In genomic region chr1:110390096-110390495, GRCh38 we compare ENCODE assay signal across 10 cellular contexts. TPM values are rescaled to one million over a fixed set of nuclear protein-coding genes. Genes with fewer than 3 reads are reported as not detected.
A peak's percentile ranks its signal among the peaks of the same experiment; 100 is the strongest.
DNase-seq lines count a peak whose midpoint lies in the region; ATAC-seq and TF ChIP-seq lines count a peak whose summit lies in the region.
"Had no signal": no experiment of that assay in that cellular context is flagged by ENCODE, and none has a peak within 500 bp of the region (broad histone marks: within the 10 kb centered on the region; RNA-seq: fewer than 3 reads in every experiment).

No MANE protein-coding gene starts in this region.

- H3K4me1 Mint-ChIP-seq in chondrocyte (ENCODE audit: low read depth): peaks cover 45% of the 10 kb centered on the region

- DNase-seq in HFF-Myc (ENCODE audit: extremely low read depth, low read depth): no peak
- DNase-seq in chondrocyte (ENCODE audit: low spot score): no peak
- DNase-seq in left kidney (ENCODE audit: low read depth, low spot score): peak; percentile 39
- peak; percentile 83 for DNase-seq in stromal cell of bone marrow (ENCODE audit: low read depth)
- no peak for DNase-seq in germinal center (ENCODE audit: low spot score)
- no peak for DNase-seq in ecto neural progenitor cell (ENCODE audit: low spot score)
- DNase-seq: NCI-H345 had no signal

- peak overlapping the region; percentile 38 for H3K4me3 ChIP-seq in HFF-Myc (replicated peaks; ENCODE audit: low read depth, low read length)
- H3K4me3 ChIP-seq: GM12878 had no signal

- ATAC-seq in GM18505 (IDR thresholded peaks at IDR 0.05; ENCODE audit: unreplicated experiment) (no peak), HG02938 (IDR thresholded peaks at IDR 0.05; ENCODE audit: unreplicated experiment) (no peak)
- ATAC-seq: GM12878 had no signal

- H3K27ac Mint-ChIP-seq in chondrocyte (ENCODE audit: unreplicated experiment): peak overlapping the region; percentile 93

- no peaks in the 10 kb centered on the region for H3K9me3 Mint-ChIP-seq in chondrocyte (ENCODE audit: low read depth)

- TF ChIP-seq CTCF in HFF-Myc (IDR thresholded peaks at IDR 0.05; ENCODE audit: low read depth, low read length, missing control alignments) (no peak), chondrocyte (IDR thresholded peaks at IDR 0.05) (peak; percentile 34)

- no peak for TF ChIP-seq POLR2A in GM18505 (IDR thresholded peaks at IDR 0.05; ENCODE audit: borderline replicate concordance, extremely low read depth, insufficient read depth, insufficient read length)

- peaks cover 2% of the 10 kb centered on the region for H3K36me3 Mint-ChIP-seq in chondrocyte (ENCODE audit: low read depth)

- H3K27me3 Mint-ChIP-seq in chondrocyte (ENCODE audit: low read depth): no peaks in the 10 kb centered on the region

- peak overlapping the region; percentile 69 for H3K4me3 Mint-ChIP-seq in chondrocyte (ENCODE audit: unreplicated experiment)

RNA-seq across cellular contexts. Expression of gene SLC16A4, which starts 0.7 kb away (rescaled TPM):
- 16.5 to 23.9 TPM (median 17.0 TPM) in 3 replicates for total RNA-seq in chondrocyte

RNA-seq across cellular contexts. Expression of gene LAMTOR5, which starts 17.4 kb away (rescaled TPM):
- 97.1 to 112 TPM (median 104 TPM) in 3 replicates for total RNA-seq in chondrocyte

RNA-seq across cellular contexts. Expression of gene RBM15, which starts 50.9 kb away (rescaled TPM):
- total RNA-seq in chondrocyte: 17.4 to 21.3 TPM (median 19.0 TPM) in 3 replicates

Comparison
In these comparisons a context has a peak if more than half of its experiments do, and no peak if none do; other contexts are left out.
1. DNase-seq: peak in left kidney (single experiment) and stromal cell of bone marrow (single experiment); none in HFF-Myc (single experiment), chondrocyte (single experiment), germinal center (single experiment) and ecto neural progenitor cell (single experiment).